ENCODE assay signal across 7 cellular contexts in genomic region chr11:13337986-13338436, GRCh38.
DNase-seq lines count a peak whose midpoint lies in the region; ATAC-seq and FAIRE-seq lines count a peak whose summit lies in the region.

No MANE protein-coding gene starts in this region.

- H3K9ac ChIP-seq in skeletal muscle tissue (ENCODE audit: low read depth in 1 of 3, low read length in 3 of 3): peak overlapping the region in 1 of 3 donors; percentile 27

- H3K4me3 ChIP-seq in skeletal muscle tissue (ENCODE audit: low read length in 3 of 3): peak overlapping the region; percentile 0 to 34 (median 25)
- no peak overlapping the region for H3K4me3 ChIP-seq in H7 (ENCODE audit: insufficient read depth, low read depth, low read length)

- peak overlapping the region; percentile 11 for H3K27ac ChIP-seq in skeletal muscle tissue (ENCODE audit: low read depth, low read length)

- no peaks in the 10 kb centered on the region for H3K9me3 ChIP-seq in skeletal muscle tissue (ENCODE audit: control insufficient read depth in 3 of 3, low read length in 3 of 3)

- FAIRE-seq in endometrium (lab: Jason Lieb, UNC): peak; percentile 26

- no peaks in the 10 kb centered on the region for H3K27me3 ChIP-seq in skeletal muscle tissue (ENCODE audit: control insufficient read depth in 3 of 3, insufficient read depth in 3 of 3, low read length in 3 of 3)
- H3K27me3 ChIP-seq in H7 (ENCODE audit: control insufficient read depth, insufficient read depth, low read length): no peaks in the 10 kb centered on the region

- peak; percentile 40 for ATAC-seq in GM19351 (IDR thresholded peaks at IDR 0.05; ENCODE audit: unreplicated experiment)

- DNase-seq in NCI-H69 (lab: John Stamatoyannopoulos, UW): peak; percentile 34
- DNase-seq in H7: no peak
- DNase-seq in NCI-H2081 (lab: John Stamatoyannopoulos, UW): no peak
- DNase-seq in stimulated activated naive CD4-positive, alpha-beta T cell treated with Interleukin-2 at 50 U/mL for 16 hours (lab: John Stamatoyannopoulos, UW): no peak

- H3K36me3 ChIP-seq in skeletal muscle tissue (ENCODE audit: control insufficient read depth in 3 of 3, insufficient read depth in 3 of 3, low read length in 3 of 3) (no peaks in the 10 kb centered on the region), H7 (replicated peaks; ENCODE audit: control insufficient read depth, insufficient read depth, low read length) (no peaks in the 10 kb centered on the region)

- H3K4me1 ChIP-seq in skeletal muscle tissue (ENCODE audit: control insufficient read depth in 3 of 3, insufficient read depth in 3 of 3, low read length in 3 of 3): peaks cover 40 to 52% (median 49%) of the 10 kb centered on the region in 3 donors
